ENCODE assay signal across 20 cellular contexts in genomic region chr17:72838068-72838467, GRCh38.
"Had no signal": no experiment of that assay in that cellular context is flagged by ENCODE, and none has a peak within 500 bp of the region (broad histone marks: within the 10 kb centered on the region; RNA-seq: fewer than 3 reads in every experiment).

No MANE protein-coding gene starts in this region.

- H3K27ac ChIP-seq: gastrocnemius medialis, lower lobe of right lung, parathyroid adenoma, sigmoid colon, spleen, testis, tibial artery had no signal

- H3K79me2 ChIP-seq: parathyroid adenoma had no signal

- H3K27me3 ChIP-seq: gastrocnemius medialis, sigmoid colon, spleen, testis, tibial artery had no signal

- ATAC-seq: gastrocnemius medialis; left ventricle myocardium superior; lower lobe of right lung; natural killer cell treated with Interleukin-12 subunit alpha and Interleukin-12 subunit beta and Interleukin-15 and Interleukin-18, amount 100 ng/mL, for 72 hours; stimulated activated memory B cell treated with anti-CD40 and anti-IgM and Interleukin-4, amounts not matched to agents 10 μg/mL and 1 μg/mL and 100 μg/mL, for 72 hours; stimulated activated naive CD8-positive, alpha-beta T cell treated with anti-CD3 and anti-CD28 coated beads, Interleukin-15, Interleukin-2, amounts not matched to agents 100 U/mL and 50 U/mL, for 24 hours had no signal

- H2AFZ ChIP-seq: parathyroid adenoma had no signal

- H3K36me3 ChIP-seq: gastrocnemius medialis, sigmoid colon had no signal

- H3K4me3 ChIP-seq: gastrocnemius medialis, lower lobe of right lung, sigmoid colon, skin epidermis, spleen, testis, tibial artery had no signal

- H3K9ac ChIP-seq: parathyroid adenoma had no signal

- H3K9me3 ChIP-seq: gastrocnemius medialis, testis had no signal

- DNase-seq: cortex of kidney; effector CD4-positive, alpha-beta T cell; foreskin fibroblast; gastrocnemius medialis; head of caudate nucleus; left ventricle myocardium superior; lower lobe of right lung; naive B cell; sigmoid colon; spleen; stimulated activated CD4-positive, alpha-beta T cell treated with anti-CD3 and anti-CD28 coated beads, Interleukin-4, amount 100 ng/mL, for 4 hours; stimulated activated naive CD8-positive, alpha-beta T cell treated with anti-CD3 and anti-CD28 coated beads, Interleukin-15, Interleukin-2, amounts not matched to agents 100 U/mL and 50 U/mL, for 24 hours; substantia nigra; testis; tibial artery had no signal

- H3K4me1 ChIP-seq: gastrocnemius medialis, lower lobe of right lung, parathyroid adenoma, sigmoid colon, spleen, testis, tibial artery had no signal

- FAIRE-seq: keratinocyte had no signal
